14 cellular contexts compared by ENCODE assay signal in genomic region chr4:20320232-20320631, GRCh38.
"Had no signal": no experiment of that assay in that cellular context is flagged by ENCODE, and none has a peak within 500 bp of the region (broad histone marks: within the 10 kb centered on the region; RNA-seq: fewer than 3 reads in every experiment).

No MANE protein-coding gene starts in this region.

- H3K27ac ChIP-seq: epithelial cell of prostate, pancreas, right atrium auricular region, skin epidermis, upper lobe of left lung had no signal

- H3K36me3 ChIP-seq: pancreas, right atrium auricular region, upper lobe of left lung had no signal

- DNase-seq: activated CD4-positive, alpha-beta T cell treated with anti-CD3 and anti-CD28 coated beads, Interleukin-2, amount 50 U/mL, for 4 hours; activated CD4-positive, CD25-positive, alpha-beta regulatory T cell treated with anti-CD3 and anti-CD28 coated beads, Interleukin-2, amount 50 U/mL, for 72 hours; activated gamma-delta T cell; activated T-cell treated with anti-CD3 and anti-CD28 coated beads, Interleukin-2, amount 50 U/mL, for 4 hours; cortex of kidney; effector memory CD4-positive, alpha-beta T cell; mammary epithelial cell; pancreas; SHP77 treated with DMSO at 0.1 percent for 48 hours; T-helper 2 cell; upper lobe of left lung had no signal

- H3K27me3 ChIP-seq: pancreas, right atrium auricular region, upper lobe of left lung had no signal

- H3K4me1 ChIP-seq: right atrium auricular region had no signal

- H3K9me3 ChIP-seq: pancreas, right atrium auricular region, upper lobe of left lung had no signal

- H3K4me3 ChIP-seq: pancreas, right atrium auricular region, skin epidermis, upper lobe of left lung had no signal
